Comparison of ENCODE assay signal across 8 cellular contexts in the genomic region with DNA sequence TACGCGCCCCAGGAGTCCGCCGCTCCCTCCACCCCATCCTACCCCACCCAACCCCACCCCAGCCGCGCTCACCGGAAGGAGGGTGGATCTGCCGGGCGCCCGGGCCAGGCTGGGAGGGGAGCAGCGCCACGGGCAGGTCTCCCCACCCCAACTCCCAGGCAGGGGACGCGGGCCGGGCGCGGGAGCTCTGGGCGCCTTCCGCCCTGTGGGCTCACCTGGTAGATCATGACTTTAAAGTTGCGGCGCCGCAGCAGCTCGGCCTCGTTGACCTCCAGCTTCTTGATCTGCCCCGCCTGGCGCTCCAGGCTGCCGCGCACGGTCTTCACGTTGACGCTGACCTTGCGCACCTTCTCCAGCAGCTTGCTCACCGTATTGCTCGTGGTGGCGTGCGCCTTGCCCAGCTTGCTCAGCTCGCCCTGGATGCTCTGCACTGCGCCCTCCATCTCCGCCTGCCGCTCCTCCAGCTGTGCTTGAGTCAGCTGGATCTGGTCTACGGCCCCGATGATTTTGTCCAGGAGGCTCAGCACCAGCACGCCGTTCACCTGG. TPM values are rescaled to one million over a fixed set of nuclear protein-coding genes. Genes with fewer than 3 reads are reported as not detected.
DNase-seq lines count a peak whose midpoint lies in the region; ATAC-seq and TF ChIP-seq lines count a peak whose summit lies in the region.

No MANE protein-coding gene starts in this region.

- CTCF ChIA-PET in activated CD4-positive, alpha-beta memory T cell treated with anti-CD3 and anti-CD28 coated beads, Interleukin-2, amount 10 ng/mL, durations not matched to agents 7 days and 5 days (lab: Charles Lee), result interaction anchor here (0.6 to 2.0 kb wide), 11 partner anchors 9 to 176 kb away, joined by 3 to 15 read pairs (median 4); no protein-coding TSS in a partner anchor

- no peak for TF ChIP-seq CTCF in nephron progenitor cell (IDR thresholded peaks at IDR 0.05)

- H3K4me1 Mint-ChIP-seq in activated CD4-positive, alpha-beta memory T cell treated with anti-CD3 and anti-CD28 coated beads, Interleukin-2, amount 10 ng/mL, durations not matched to agents 7 days and 5 days, result peaks cover 22% of the 10 kb centered on the region
- peaks cover 30% of the 10 kb centered on the region for H3K4me1 Mint-ChIP-seq in nephron progenitor cell

- H3K9me3 Mint-ChIP-seq in activated CD4-positive, alpha-beta memory T cell treated with anti-CD3 and anti-CD28 coated beads, Interleukin-2, amount 10 ng/mL, durations not matched to agents 7 days and 5 days, result no peaks in the 10 kb centered on the region
- no peaks in the 10 kb centered on the region for H3K9me3 Mint-ChIP-seq in nephron progenitor cell

- peaks cover 2% of the 10 kb centered on the region for H3K36me3 Mint-ChIP-seq in activated CD4-positive, alpha-beta memory T cell treated with anti-CD3 and anti-CD28 coated beads, Interleukin-2, amount 10 ng/mL, durations not matched to agents 7 days and 5 days (ENCODE audit: low read depth)
- no peaks in the 10 kb centered on the region for H3K36me3 Mint-ChIP-seq in nephron progenitor cell (ENCODE audit: low read depth)

- peak overlapping the region; percentile 70 for H3K4me3 Mint-ChIP-seq in activated CD4-positive, alpha-beta memory T cell treated with anti-CD3 and anti-CD28 coated beads, Interleukin-2, amount 10 ng/mL, durations not matched to agents 7 days and 5 days
- H3K4me3 Mint-ChIP-seq in nephron progenitor cell, result peak overlapping the region; percentile 87

- H3K27ac Mint-ChIP-seq in activated CD4-positive, alpha-beta memory T cell treated with anti-CD3 and anti-CD28 coated beads, Interleukin-2, amount 10 ng/mL, durations not matched to agents 7 days and 5 days, result no peak overlapping the region
- H3K27ac Mint-ChIP-seq in nephron progenitor cell, result no peak overlapping the region

- ATAC-seq in esophagus mucosa (peak; percentile 64), GM19397 (IDR thresholded peaks at IDR 0.05; ENCODE audit: unreplicated experiment) (no peak)

- POLR2A ChIA-PET in activated CD4-positive, alpha-beta memory T cell treated with anti-CD3 and anti-CD28 coated beads, Interleukin-2, amount 10 ng/mL, durations not matched to agents 7 days and 5 days (lab: Charles Lee), result interaction anchor here (0.9 to 1.1 kb wide), 3 partner anchors 15 to 87 kb away, joined by 3 to 4 read pairs (median 3); no protein-coding TSS in a partner anchor

- DNase-seq in NCI-H510A treated with DMSO at 0.1 percent for 48 hours (lab: John Stamatoyannopoulos, UW) (peak; percentile 30), NCI-H510A (lab: John Stamatoyannopoulos, UW) (no peak), nephron progenitor cell (peak; percentile 45), HuH-7.5 (ENCODE audit: low spot score) (no peak), AG08396 (ENCODE audit: low spot score) (no peak)
- peak; percentile 24 for DNase-seq in activated CD4-positive, alpha-beta memory T cell treated with anti-CD3 and anti-CD28 coated beads, Interleukin-2, amount 10 ng/mL, durations not matched to agents 7 days and 5 days

- peaks cover 49% of the 10 kb centered on the region for H3K27me3 Mint-ChIP-seq in activated CD4-positive, alpha-beta memory T cell treated with anti-CD3 and anti-CD28 coated beads, Interleukin-2, amount 10 ng/mL, durations not matched to agents 7 days and 5 days
- H3K27me3 Mint-ChIP-seq in nephron progenitor cell (ENCODE audit: low read depth, poor library complexity), result peaks cover 74% of the 10 kb centered on the region

RNA-seq across cellular contexts. Expression of a gene that starts 0.6 kb away (rescaled TPM):
- total RNA-seq in activated CD4-positive, alpha-beta memory T cell treated with anti-CD3 and anti-CD28 coated beads, Interleukin-2, amount 10 ng/mL, durations not matched to agents 7 days and 5 days, result 1 to 10 TPM; 1.0 to 1.1 TPM
- 67.0 TPM for total RNA-seq in esophagus mucosa

RNA-seq across cellular contexts. Expression of a gene that starts 34.2 kb away (rescaled TPM):
- 100 to 1,000 TPM; 130 to 135 TPM for total RNA-seq in activated CD4-positive, alpha-beta memory T cell treated with anti-CD3 and anti-CD28 coated beads, Interleukin-2, amount 10 ng/mL, durations not matched to agents 7 days and 5 days
- total RNA-seq in esophagus mucosa, result 191 TPM

RNA-seq across cellular contexts. Expression of a gene that starts 36.2 kb away (rescaled TPM):
- 1 to 10 TPM; 5.8 to 8.6 TPM for total RNA-seq in activated CD4-positive, alpha-beta memory T cell treated with anti-CD3 and anti-CD28 coated beads, Interleukin-2, amount 10 ng/mL, durations not matched to agents 7 days and 5 days
- 40.1 TPM for total RNA-seq in esophagus mucosa

Comparison
In these comparisons a context has a peak if more than half of its experiments do, and no peak if none do; other contexts are left out.
1. DNase-seq: peak in NCI-H510A treated with DMSO at 0.1 percent for 48 hours (single experiment), activated CD4-positive, alpha-beta memory T cell treated with anti-CD3 and anti-CD28 coated beads, Interleukin-2, amount 10 ng/mL, durations not matched to agents 7 days and 5 days (single experiment) and nephron progenitor cell (single experiment); none in NCI-H510A (single experiment), HuH-7.5 (single experiment) and AG08396 (single experiment).
2. RNA of a gene that starts 0.6 kb away (total RNA-seq): 67.0 TPM in esophagus mucosa (single experiment); 1.0 to 1.1 TPM in activated CD4-positive, alpha-beta memory T cell treated with anti-CD3 and anti-CD28 coated beads, Interleukin-2, amount 10 ng/mL, durations not matched to agents 7 days and 5 days; every median in the first group is over 10 times any median in the second.